Comparison of ENCODE assay signal across 8 cellular contexts in genomic region chr2:206158563-206159345, GRCh38. TPM values are rescaled to one million over a fixed set of nuclear protein-coding genes. Genes with fewer than 3 reads are reported as not detected.
DNase-seq lines count a peak whose midpoint lies in the region; ATAC-seq and TF ChIP-seq lines count a peak whose summit lies in the region.

No MANE protein-coding gene starts in this region.

- peaks cover 41% of the 10 kb centered on the region for H3K4me1 ChIP-seq in body of pancreas
- H3K4me1 ChIP-seq in stomach, result peaks cover 20 to 80% (median 52%) of the 10 kb centered on the region in 4 donors

- intact Hi-C loops in body of pancreas (cut with DNase I), result loop anchor here (10.0 kb wide), 1 partner anchor 84 kb away; no protein-coding TSS in a partner anchor
- intact Hi-C loops in stomach (cut with DNase I; ENCODE audit: low total_unique reads), result no loop called here

- H3K27me3 ChIP-seq in body of pancreas (no peaks in the 10 kb centered on the region), stomach (no peaks in the 10 kb centered on the region)

- ATAC-seq in GM21619 (IDR thresholded peaks at IDR 0.05; ENCODE audit: unreplicated experiment) (peak; percentile 10), body of pancreas (peak; percentile 22)

- TF ChIP-seq EP300 in stomach (IDR thresholded peaks at IDR 0.05), result no peak

- 0 to 1% methylated on average over 31 to 33 of the region's 33 CpGs for WGBS in body of pancreas, 2 donors
- WGBS in stomach, 5 donors, result 0 to 2% (median 1%) methylated on average over 33 of the region's 33 CpGs

- TF ChIP-seq POLR2A in body of pancreas (IDR thresholded peaks at IDR 0.05) (no peak), stomach (IDR thresholded peaks at IDR 0.05) (no peak)

- H3K27ac ChIP-seq in body of pancreas (peak overlapping the region; percentile 81 to 95 (median 90)), stomach (peak overlapping the region; percentile 90 to 95 (median 94))

- peak; percentile 44 for DNase-seq in GM03348 (ENCODE audit: low spot score)
- DNase-seq in Jurkat, Clone E6-1 (ENCODE audit: low read depth, low spot score), result no peak
- no peak for DNase-seq in body of pancreas
- peak; percentile 32 for DNase-seq in kidney tubule cell (ENCODE audit: low spot score)
- no peak for DNase-seq in stomach
- no peak for DNase-seq in NCI-H187 treated with DMSO at 0.1 percent for 48 hours (lab: John Stamatoyannopoulos, UW)
- DNase-seq in stimulated activated CD4-positive, alpha-beta T cell treated with anti-CD3 and anti-CD28 coated beads, Interleukin-12 subunit alpha, Interleukin-12 subunit beta, amount 100 ng/mL, for 4 hours, result no peak

- H3K9me3 ChIP-seq in body of pancreas (no peaks in the 10 kb centered on the region), stomach (no peaks in the 10 kb centered on the region)

- H3K4me3 ChIP-seq in Jurkat, Clone E6-1 (ENCODE audit: low read length), result peak overlapping the region; percentile 100
- H3K4me3 ChIP-seq in body of pancreas, result peak overlapping the region; percentile 81 to 95
- peak overlapping the region; percentile 62 to 94 (median 75) for H3K4me3 ChIP-seq in stomach

- H3K36me3 ChIP-seq in body of pancreas (replicated peaks in 1 of 2; ENCODE audit: insufficient read depth in 1 of 2, low read depth in 2 of 2) (peaks cover 4 to 7% of the 10 kb centered on the region in 2 donors), stomach (peaks cover 25 to 38% (median 34%) of the 10 kb centered on the region in 4 donors)

- TF ChIP-seq CTCF in body of pancreas (IDR thresholded peaks at IDR 0.05), result no peak
- no peak for TF ChIP-seq CTCF in stomach (IDR thresholded peaks at IDR 0.05)

RNA-seq across cellular contexts. Expression of gene NDUFS1, which starts 0.5 kb away (rescaled TPM):
- 86.5 TPM for polyA plus RNA-seq in Jurkat, Clone E6-1 (2012; ENCODE audit: insufficient read depth, insufficient read length)
- total RNA-seq in body of pancreas (10 to 100 TPM; 18.7 to 24.1 TPM), stomach (100 to 1,000 TPM in 2 of 5 donors, 10 to 100 TPM in 2, 1 to 10 TPM in 1; 9.8 to 143 (median 96.2) TPM)
- 10 to 100 TPM; 17.7 to 29.2 (median 25.3) TPM for polyA plus RNA-seq in stomach

RNA-seq across cellular contexts. Expression of gene EEF1B2, which starts 0.9 kb away (rescaled TPM):
- 1,512 TPM for polyA plus RNA-seq in Jurkat, Clone E6-1 (2012; ENCODE audit: insufficient read depth, insufficient read length)
- total RNA-seq in body of pancreas (100 to 1,000 TPM; 174 to 397 TPM), stomach (100 to 1,000 TPM in 4 of 5 donors, 10 to 100 TPM in 1; 62.6 to 818 (median 284) TPM)
- 1,000 to 10,000 TPM in 1 of 3 donors, 100 to 1,000 TPM in 2; 744 to 1,000 (median 790) TPM for polyA plus RNA-seq in stomach

Comparison
In these comparisons a context has a peak if more than half of its experiments do, and no peak if none do; other contexts are left out.
1. DNase-seq: peak in GM03348 (single experiment) and kidney tubule cell (single experiment); none in Jurkat, Clone E6-1 (single experiment), body of pancreas (0 of 4), stomach (single experiment), NCI-H187 treated with DMSO at 0.1 percent for 48 hours (single experiment) and stimulated activated CD4-positive, alpha-beta T cell treated with anti-CD3 and anti-CD28 coated beads, Interleukin-12 subunit alpha, Interleukin-12 subunit beta, amount 100 ng/mL, for 4 hours (single experiment).
2. Peak in every context shown above with its lines, with median percentiles within 50 percentile points of each other: H3K4me3 ChIP-seq.